In genomic region chrX:104112326-104112951, GRCh38 we compare ENCODE assay signal across 7 cellular contexts. TPM values are rescaled to one million over a fixed set of nuclear protein-coding genes. Genes with fewer than 3 reads are reported as not detected.
A peak's percentile ranks its signal among the peaks of the same experiment; 100 is the strongest.
DNase-seq lines count a peak whose midpoint lies in the region; ATAC-seq and TF ChIP-seq lines count a peak whose summit lies in the region.

Gene ZCCHC18 (plus strand): TSS chrX:104112523. CDS start chrX:104114112, 1,589 bp downstream.

- H3K4me1 ChIP-seq in iPS-20b (ENCODE audit: insufficient read depth, low read length) (no peaks in the 10 kb centered on the region), skeletal muscle tissue (ENCODE audit: control insufficient read depth in 3 of 3, insufficient read depth in 3 of 3, low read length in 3 of 3) (peaks cover 2 to 6% (median 5%) of the 10 kb centered on the region in 3 donors)

- H3K27ac ChIP-seq in iPS-20b (ENCODE audit: low read length): no peak within 1 kb of the TSS
- H3K27ac ChIP-seq in skeletal muscle tissue (ENCODE audit: low read depth, low read length): no peak within 1 kb of the TSS

- no peak for TF ChIP-seq CTCF in HFF-Myc (IDR thresholded peaks at IDR 0.05; ENCODE audit: low read depth, low read length, missing control alignments)
- no peak for TF ChIP-seq CTCF in cardiac fibroblast (IDR thresholded peaks at IDR 0.05; ENCODE audit: low read depth, low read length)

- peak within 1 kb of the TSS; percentile 55 for H3K4me3 ChIP-seq in HFF-Myc (replicated peaks; ENCODE audit: low read depth, low read length)
- peak within 1 kb of the TSS; percentile 60 to 63 for H3K4me3 ChIP-seq in cardiac fibroblast (replicated peaks in 1 of 2; ENCODE audit: low read depth in 2 of 2, low read length in 2 of 2)
- H3K4me3 ChIP-seq in iPS-20b (ENCODE audit: low read length): peak within 1 kb of the TSS; percentile 86
- peak within 1 kb of the TSS; percentile 66 to 74 (median 69) for H3K4me3 ChIP-seq in skeletal muscle tissue (ENCODE audit: low read length in 3 of 3)

- H3K27me3 ChIP-seq in iPS-20b (ENCODE audit: insufficient read depth, low read length) (peaks cover 6% of the 10 kb centered on the region; the same call in 1 of the 2 replicates), skeletal muscle tissue (ENCODE audit: control insufficient read depth in 3 of 3, insufficient read depth in 3 of 3, low read length in 3 of 3) (peaks cover 0 to 16% (median 0%) of the 10 kb centered on the region in 3 donors)

- ATAC-seq in GM18505 (IDR thresholded peaks at IDR 0.05; ENCODE audit: unreplicated experiment): peak; percentile 72

- H3K36me3 ChIP-seq in iPS-20b (ENCODE audit: insufficient read depth, low read depth, low read length) (no peaks in the 10 kb centered on the region), skeletal muscle tissue (ENCODE audit: control insufficient read depth in 3 of 3, insufficient read depth in 3 of 3, low read length in 3 of 3) (no peaks in the 10 kb centered on the region)

- peak; percentile 59 for TF ChIP-seq POLR2A in GM18505 (IDR thresholded peaks at IDR 0.05; ENCODE audit: borderline replicate concordance, extremely low read depth, insufficient read depth, insufficient read length)

- H3K9ac ChIP-seq in iPS-20b (ENCODE audit: low read depth, low read length) (peak within 1 kb of the TSS; percentile 85), skeletal muscle tissue (ENCODE audit: low read depth in 1 of 3, low read length in 3 of 3) (peak within 1 kb of the TSS in 1 of 3 donors; percentile 74)

- DNase-seq in HFF-Myc (ENCODE audit: extremely low read depth, low read depth) (no peak), NAMALWA (ENCODE audit: low spot score) (peak; percentile 49), T-helper 22 cell (ENCODE audit: low read depth) (peak; percentile 8), cardiac fibroblast (ENCODE audit: low read depth in 2 of 2) (peak; percentile 38 to 64)

- H3K9me3 ChIP-seq in iPS-20b (ENCODE audit: insufficient read depth, low read depth, low read length) (no peaks in the 10 kb centered on the region), skeletal muscle tissue (ENCODE audit: control insufficient read depth in 3 of 3, low read length in 3 of 3) (no peaks in the 10 kb centered on the region)

RNA-seq across cellular contexts. Expression of gene ZCCHC18, which starts in this region (rescaled TPM):
- 0.52 TPM for total RNA-seq in skeletal muscle tissue
